ENCODE assay signal across 11 cellular contexts in genomic region chr1:221511797-221512196, GRCh38.
"Had no signal": no experiment of that assay in that cellular context is flagged by ENCODE, and none has a peak within 500 bp of the region (broad histone marks: within the 10 kb centered on the region; RNA-seq: fewer than 3 reads in every experiment).

No MANE protein-coding gene starts in this region.

- H3K27ac Mint-ChIP-seq: activated naive CD8-positive, alpha-beta T cell treated with anti-CD3 and anti-CD28 coated beads, Interleukin-2, amount 10 ng/mL, durations not matched to agents 7 days and 5 days; activated T-cell treated with anti-CD3 and anti-CD28 coated beads, Interleukin-2, amount 50 U/mL, for 72 hours; naive thymus-derived CD4-positive, alpha-beta T cell had no signal

- H3K36me3 Mint-ChIP-seq: activated naive CD8-positive, alpha-beta T cell treated with anti-CD3 and anti-CD28 coated beads, Interleukin-2, amount 10 ng/mL, durations not matched to agents 7 days and 5 days; naive thymus-derived CD4-positive, alpha-beta T cell had no signal

- ATAC-seq: activated T-cell treated with anti-CD3 and anti-CD28 coated beads, Interleukin-2, amount 50 U/mL, for 72 hours; left colon; naive thymus-derived CD4-positive, alpha-beta T cell had no signal

- DNase-seq: activated CD4-positive, alpha-beta T cell treated with anti-CD3 and anti-CD28 coated beads, Interleukin-2, amount 50 U/mL, for 48 hours; activated CD4-positive, CD25-positive, alpha-beta regulatory T cell treated with anti-CD3 and anti-CD28 coated beads, Interleukin-2, amount 50 U/mL, for 72 hours; activated naive CD8-positive, alpha-beta T cell treated with anti-CD3 and anti-CD28 coated beads, Interleukin-2, amount 10 ng/mL, durations not matched to agents 7 days and 5 days; activated T-cell treated with anti-CD3 and anti-CD28 coated beads, Interleukin-2, amount 50 U/mL, for 72 hours; aorta; esophagus squamous epithelium; foreskin fibroblast; glutamatergic neuron; left colon; naive thymus-derived CD4-positive, alpha-beta T cell; stomach had no signal

- H3K4me3 Mint-ChIP-seq: activated naive CD8-positive, alpha-beta T cell treated with anti-CD3 and anti-CD28 coated beads, Interleukin-2, amount 10 ng/mL, durations not matched to agents 7 days and 5 days; activated T-cell treated with anti-CD3 and anti-CD28 coated beads, Interleukin-2, amount 50 U/mL, for 72 hours; naive thymus-derived CD4-positive, alpha-beta T cell had no signal

- H3K4me1 Mint-ChIP-seq: activated naive CD8-positive, alpha-beta T cell treated with anti-CD3 and anti-CD28 coated beads, Interleukin-2, amount 10 ng/mL, durations not matched to agents 7 days and 5 days; naive thymus-derived CD4-positive, alpha-beta T cell had no signal
